ENCODE assay signal across 11 cellular contexts in the genomic region with DNA sequence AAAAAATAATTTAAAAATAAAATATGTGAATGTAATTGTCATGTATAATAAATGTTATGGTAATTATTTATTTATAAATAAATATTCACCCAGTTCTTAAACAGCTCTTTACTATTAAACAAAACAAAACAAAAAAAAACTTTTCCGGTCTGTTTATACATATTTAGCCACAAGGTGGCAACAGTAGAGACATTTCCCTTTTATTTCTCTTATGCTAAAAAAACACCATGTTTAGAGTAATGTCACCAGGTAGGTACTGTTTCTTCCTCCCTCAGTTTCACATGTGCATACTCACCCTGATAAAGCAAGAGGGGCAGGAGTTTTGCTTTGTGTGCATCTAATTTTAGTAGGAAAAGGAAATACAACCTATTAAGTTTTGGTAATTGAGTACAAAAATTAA.
DNase-seq lines count a peak whose midpoint lies in the region; ATAC-seq, FAIRE-seq and TF ChIP-seq lines count a peak whose summit lies in the region.
"Had no signal": no experiment of that assay in that cellular context is flagged by ENCODE, and none has a peak within 500 bp of the region (broad histone marks: within the 10 kb centered on the region; RNA-seq: fewer than 3 reads in every experiment).

No MANE protein-coding gene starts in this region.

- no peak overlapping the region for H2BK20ac ChIP-seq in IMR-90 (ENCODE audit: low read depth, low read length)

- in situ Hi-C loops in IMR-90 (cut with MboI; ENCODE audit: low sequenced_read_pairs) (no loop called here), astrocyte of the spinal cord (cut with HindIII; ENCODE audit: low sequenced_read_pairs) (no loop called here)

- H3K9me3 ChIP-seq in IMR-90 (ENCODE audit: control insufficient read depth, insufficient read depth, low read length) = no peaks in the 10 kb centered on the region
- no peaks in the 10 kb centered on the region for H3K9me3 ChIP-seq in pancreas

- no peaks in the 10 kb centered on the region for H3K9me1 ChIP-seq in IMR-90 (ENCODE audit: insufficient read depth, low read length)

- no peak overlapping the region for H2BK15ac ChIP-seq in IMR-90 (ENCODE audit: low read depth, low read length)

- no peak overlapping the region for H3K27ac ChIP-seq in IMR-90 (ENCODE audit: insufficient read depth, low read length)
- H3K27ac ChIP-seq in pancreas = no peak overlapping the region
- H3K27ac ChIP-seq: parathyroid adenoma had no signal

- no peak overlapping the region for H3K18ac ChIP-seq in IMR-90 (ENCODE audit: low read depth, low read length)

- H4K5ac ChIP-seq in IMR-90 (ENCODE audit: low read depth, low read length) = no peak overlapping the region

- POLR2A ChIA-PET in IMR-90 (lab: Charles Lee; ENCODE audit: unreplicated experiment) = no interaction called here

- no peak overlapping the region for H3K14ac ChIP-seq in IMR-90 (replicated peaks; ENCODE audit: low read depth, low read length)

- dilution Hi-C loops in IMR-90 (cut with HindIII; ENCODE audit: low sequenced_read_pairs, unreplicated experiment) = no loop called here

- no peak overlapping the region for H3K23ac ChIP-seq in IMR-90 (ENCODE audit: low read depth, low read length)

- no peaks in the 10 kb centered on the region for H4K20me1 ChIP-seq in IMR-90 (ENCODE audit: insufficient read depth, low read length)

- H3K4me2 ChIP-seq in IMR-90 (ENCODE audit: low read depth, low read length) = no peak overlapping the region

- no peaks in the 10 kb centered on the region for H3K4me1 ChIP-seq in IMR-90 (ENCODE audit: control insufficient read depth, insufficient read depth, low read length)
- no peaks in the 10 kb centered on the region for H3K4me1 ChIP-seq in pancreas
- H3K4me1 ChIP-seq: parathyroid adenoma had no signal

- TF ChIP-seq POLR2A in IMR-90 (IDR thresholded peaks at IDR 0.05; ENCODE audit: low read depth, low read length) = no peak

- no peaks in the 10 kb centered on the region for H3K27me3 ChIP-seq in IMR-90 (ENCODE audit: control insufficient read depth, insufficient read depth, low read length)
- no peaks in the 10 kb centered on the region for H3K27me3 ChIP-seq in pancreas

- H4K8ac ChIP-seq in IMR-90 (ENCODE audit: low read depth in 2 of 2, low read length in 2 of 2) = no peak overlapping the region

- H2BK5ac ChIP-seq in IMR-90 (ENCODE audit: low read depth, low read length, poor library complexity, severe bottlenecking) = no peak overlapping the region

- no peak overlapping the region for H2AK9ac ChIP-seq in IMR-90 (replicated peaks; ENCODE audit: low read depth, low read length, poor library complexity)

- intact Hi-C loops in IMR-90 (cut with micrococcal nuclease) (loop anchor here (1.0 to 5.0 kb wide), 2 partner anchors 774 to 791 kb away; no protein-coding TSS in a partner anchor), pancreas (cut with DNase I) (no loop called here)

- CTCF ChIA-PET in IMR-90 (lab: Yijun Ruan, JAX) = interaction anchor here (0.6 kb wide), 1 partner anchor 110 kb away, joined by 3 read pairs; no protein-coding TSS in a partner anchor

- peak; percentile 47 for TF ChIP-seq CTCF in IMR-90 (conservative IDR thresholded peaks at IDR 0.05; ENCODE audit: low read depth, low read length)
- TF ChIP-seq CTCF in astrocyte of the spinal cord (IDR thresholded peaks at IDR 0.05; ENCODE audit: low read depth, low read length) = no peak
- TF ChIP-seq CTCF in pancreas (IDR thresholded peaks at IDR 0.05) = peak in 3 of 4 donors; percentile 16 to 25 (median 21)

- WGBS in IMR-90 (ENCODE audit: extremely low coverage in 2 of 2, insufficient read length in 1 of 2), 2 experiments = no CpG with 5 or more reads among the region's 1 CpG
- WGBS in pancreas, 2 donors = 6 to 13% methylated on average over 1 of the region's 1 CpG

- FAIRE-seq in pancreas (lab: Jason Lieb, UNC) = peak; percentile 96

- peak; percentile 20; the same call in 1 of the 2 replicates for TF ChIP-seq RAD21 in IMR-90 (IDR thresholded peaks at IDR 0.05; ENCODE audit: low read length)

- H3K4me3 ChIP-seq in IMR-90 (ENCODE audit: insufficient read depth, low read depth, low read length) (no peak overlapping the region), astrocyte of the spinal cord (ENCODE audit: low read depth, low read length) (no peak overlapping the region), pancreas (no peak overlapping the region)

- no peaks in the 10 kb centered on the region for H3K79me1 ChIP-seq in IMR-90 (ENCODE audit: low read depth in 1 of 2, low read length in 2 of 2)

- no peak overlapping the region for H4K91ac ChIP-seq in IMR-90 (ENCODE audit: insufficient read depth, low read depth, low read length)

- H3K9ac ChIP-seq in IMR-90 (ENCODE audit: low read depth, low read length) = no peak overlapping the region
- H3K9ac ChIP-seq: parathyroid adenoma had no signal

- DNase-seq in NCI-H345 (lab: John Stamatoyannopoulos, UW) (peak; percentile 26), NCI-H345 treated with DMSO at 0.1 percent for 48 hours (lab: John Stamatoyannopoulos, UW; ENCODE audit: unreplicated experiment) (no peak), IMR-90 (peak; percentile 10), astrocyte of the spinal cord (ENCODE audit: low read depth, low spot score) (peak; percentile 41), pancreas (no peak), middle frontal gyrus (ENCODE audit: extremely low spot score, low spot score) (no peak)
- DNase-seq in stimulated activated CD4-positive, alpha-beta T cell treated with anti-CD3 and anti-CD28 coated beads, Interleukin-15, amount 100 ng/mL, for 24 hours = no peak
- DNase-seq: activated gamma-delta T cell treated with Interleukin-2 at 50 U/mL for 16 hours, C1 segment of cervical spinal cord had no signal

- no peak; the same call in 1 of the 2 replicates for ATAC-seq in IMR-90 (ENCODE audit: low read depth)
- peak in 3 of 4 donors; percentile 30 to 52 (median 43) for ATAC-seq in pancreas
- no peak for ATAC-seq in HG03095 (IDR thresholded peaks at IDR 0.05; ENCODE audit: unreplicated experiment)

- BruUV-seq in IMR-90 (replicated peaks; lab: Mats Ljungman, UMichigan) = no TSS peak

- H3K56ac ChIP-seq in IMR-90 (ENCODE audit: extremely low read depth, insufficient read depth, low read length) = no peak overlapping the region

- no peak overlapping the region for H2AK5ac ChIP-seq in IMR-90 (ENCODE audit: low read depth, low read length)

- H2AFZ ChIP-seq in IMR-90 (replicated peaks; ENCODE audit: low read length, poor library complexity) = no peak overlapping the region
- H2AFZ ChIP-seq: parathyroid adenoma had no signal

- H3K4ac ChIP-seq in IMR-90 (ENCODE audit: low read depth, low read length) = no peak overlapping the region

- no peaks in the 10 kb centered on the region for H3K36me3 ChIP-seq in IMR-90 (ENCODE audit: control insufficient read depth, insufficient read depth, low read length)
- H3K36me3 ChIP-seq in pancreas = no peaks in the 10 kb centered on the region

- no peak overlapping the region for H2BK120ac ChIP-seq in IMR-90 (ENCODE audit: low read depth, low read length)

TF ChIP-seq in IMR-90, 13 proteins besides CTCF, POLR2A, EP300 and RAD21:
- TF ChIP-seq USF2 (IDR thresholded peaks at IDR 0.05; ENCODE audit: low read depth, low read length) (no peak), SMC3 (IDR thresholded peaks at IDR 0.05; ENCODE audit: low read depth, low read length) (peak; percentile 51; the same call in 1 of the 2 replicates)

Comparison
In these comparisons a context has a peak if more than half of its experiments do, and no peak if none do; other contexts are left out.
1. DNase-seq: peak in NCI-H345 (single experiment), IMR-90 (single experiment) and astrocyte of the spinal cord (single experiment); none in NCI-H345 treated with DMSO at 0.1 percent for 48 hours (single experiment), pancreas (0 of 6), middle frontal gyrus (single experiment) and stimulated activated CD4-positive, alpha-beta T cell treated with anti-CD3 and anti-CD28 coated beads, Interleukin-15, amount 100 ng/mL, for 24 hours (single experiment).
2. ATAC-seq: peak in pancreas (3 of 4); none in IMR-90 (single experiment) and HG03095 (single experiment).